Comparison of ENCODE assay signal across 14 cellular contexts in the genomic region with DNA sequence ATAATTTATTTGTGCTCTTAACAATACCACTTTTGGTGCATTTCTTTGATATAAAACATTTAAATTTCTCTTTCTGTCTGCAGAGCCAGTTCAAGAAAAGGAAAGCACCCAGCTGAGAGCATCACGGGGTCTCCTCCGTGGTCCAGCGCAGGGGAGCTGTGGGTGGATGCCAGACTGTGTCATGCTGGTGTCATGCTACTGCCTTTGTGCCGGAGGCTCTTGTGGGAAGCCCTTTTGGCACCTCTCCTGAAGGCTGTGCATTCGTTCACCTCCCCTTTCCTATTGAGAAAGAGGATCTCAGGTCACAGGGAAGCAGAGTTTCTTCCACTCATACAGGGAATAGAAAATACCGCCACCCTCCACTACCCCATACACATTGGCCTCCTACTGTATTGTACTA.
DNase-seq lines count a peak whose midpoint lies in the region; ATAC-seq and TF ChIP-seq lines count a peak whose summit lies in the region.
"Had no signal": no experiment of that assay in that cellular context is flagged by ENCODE, and none has a peak within 500 bp of the region (broad histone marks: within the 10 kb centered on the region; RNA-seq: fewer than 3 reads in every experiment).

No MANE protein-coding gene starts in this region.

- no peaks in the 10 kb centered on the region for H3F3A ChIP-seq in PC-3 (ENCODE audit: low read length, unreplicated experiment)

- H3K27me3 ChIP-seq in breast epithelium = no peaks in the 10 kb centered on the region
- peaks cover 8% of the 10 kb centered on the region; the same call in 1 of the 2 replicates for H3K27me3 ChIP-seq in PC-3 (ENCODE audit: low read length)
- no peaks in the 10 kb centered on the region for H3K27me3 ChIP-seq in vagina
- H3K27me3 ChIP-seq: BLaER1 treated with 17β-estradiol and CSF1 and Interleukin-3, amounts not matched to agents 10 nM and 100 nM had no signal

- no peaks in the 10 kb centered on the region for H3K9me2 ChIP-seq in PC-3 (replicated peaks; ENCODE audit: low read length)

- TF ChIP-seq CTCF in MCF 10A (IDR thresholded peaks at IDR 0.05; ENCODE audit: unreplicated experiment) = no peak
- no peak for TF ChIP-seq CTCF in breast epithelium (IDR thresholded peaks at IDR 0.05)
- no peak for TF ChIP-seq CTCF in PC-3 (conservative IDR thresholded peaks at IDR 0.05; ENCODE audit: low read depth, low read length)
- no peak for TF ChIP-seq CTCF in astrocyte of the cerebellum (IDR thresholded peaks at IDR 0.05; ENCODE audit: low read depth, low read length, missing control alignments)
- no peak for TF ChIP-seq CTCF in fibroblast of the aortic adventitia (IDR thresholded peaks at IDR 0.05; ENCODE audit: insufficient read depth, low read length)
- TF ChIP-seq CTCF in vagina (IDR thresholded peaks at IDR 0.05) = no peak

- no peaks in the 10 kb centered on the region for H3K4me1 Mint-ChIP-seq in MCF 10A (ENCODE audit: insufficient read depth, unreplicated experiment)
- H3K4me1 Mint-ChIP-seq: CD4-positive, CD25-positive, alpha-beta regulatory T cell had no signal

- DNase-seq in MCF 10A (ENCODE audit: unreplicated experiment) (peak; percentile 23), breast epithelium (ENCODE audit: low spot score in 2 of 2) (no peak), PC-3 (peak; percentile 3), astrocyte of the cerebellum (ENCODE audit: low read depth) (peak; percentile 53), fibroblast of the aortic adventitia (ENCODE audit: low read depth) (peak; percentile 4), GM03348 (ENCODE audit: low spot score) (no peak), vagina (ENCODE audit: extremely low spot score in 2 of 2) (no peak)
- DNase-seq: ACHN; CD4-positive, CD25-positive, alpha-beta regulatory T cell; HCEC 1CT; HFFc6 had no signal

- peaks cover 39% of the 10 kb centered on the region for H3K27me3 Mint-ChIP-seq in MCF 10A (ENCODE audit: insufficient read depth, unreplicated experiment)
- H3K27me3 Mint-ChIP-seq: CD4-positive, CD25-positive, alpha-beta regulatory T cell had no signal

- BruUV-seq in MCF 10A (replicated peaks; lab: Mats Ljungman, UMichigan) (no TSS peak), PC-3 (replicated peaks; lab: Mats Ljungman, UMichigan) (no TSS peak)

- no peaks in the 10 kb centered on the region for H3K79me2 ChIP-seq in PC-3 (ENCODE audit: low read length)

- no peak overlapping the region for H3K4me2 ChIP-seq in PC-3 (ENCODE audit: low read length)
- H3K4me2 ChIP-seq: BLaER1 treated with 17β-estradiol and CSF1 and Interleukin-3, amounts not matched to agents 10 nM and 100 nM had no signal

- H3K9me3 ChIP-seq in breast epithelium (no peaks in the 10 kb centered on the region), PC-3 (ENCODE audit: low read length) (0 out of 2 replicates have a peak, but pooled peaks cover 4% of the 10 kb centered on the region), vagina (no peaks in the 10 kb centered on the region)
- H3K9me3 ChIP-seq: BLaER1 treated with 17β-estradiol and CSF1 and Interleukin-3, amounts not matched to agents 10 nM and 100 nM had no signal

- H4K20me1 ChIP-seq in PC-3 (ENCODE audit: low read length) = no peaks in the 10 kb centered on the region
- H4K20me1 ChIP-seq: BLaER1 treated with 17β-estradiol and CSF1 and Interleukin-3, amounts not matched to agents 10 nM and 100 nM had no signal

- CTCF ChIA-PET in MCF 10A (lab: Yijun Ruan, JAX) = interaction anchor here (0.6 to 1.8 kb wide), 5 partner anchors 488 to 897 kb away, joined by 3 to 4 read pairs (median 3); no protein-coding TSS in a partner anchor
- CTCF ChIA-PET in PC-3 (lab: Charles Lee) = no interaction called here

- H2AFZ ChIP-seq in PC-3 (ENCODE audit: low read length) = no peak overlapping the region

- H3K36me3 Mint-ChIP-seq in MCF 10A (ENCODE audit: insufficient read depth, unreplicated experiment) = no peaks in the 10 kb centered on the region
- H3K36me3 Mint-ChIP-seq: CD4-positive, CD25-positive, alpha-beta regulatory T cell had no signal

- H3K27ac ChIP-seq in breast epithelium = no peak overlapping the region
- no peak overlapping the region for H3K27ac ChIP-seq in PC-3 (ENCODE audit: low read length)
- no peak overlapping the region for H3K27ac ChIP-seq in vagina
- H3K27ac ChIP-seq: BLaER1 treated with 17β-estradiol and CSF1 and Interleukin-3, amounts not matched to agents 10 nM and 100 nM; HL-60 had no signal

- no peak overlapping the region for H3K27ac Mint-ChIP-seq in MCF 10A (ENCODE audit: low read depth, unreplicated experiment)
- H3K27ac Mint-ChIP-seq: CD4-positive, CD25-positive, alpha-beta regulatory T cell; HFFc6 had no signal

- TF ChIP-seq POLR2A in breast epithelium (IDR thresholded peaks at IDR 0.05) = no peak
- TF ChIP-seq POLR2A in vagina (IDR thresholded peaks at IDR 0.05) = no peak

- intact Hi-C loops in MCF 10A (cut with micrococcal nuclease) = loop anchor here (5.0 to 10.0 kb wide), 3 partner anchors 255 to 778 kb away; no protein-coding TSS in a partner anchor
- intact Hi-C loops in breast epithelium (cut with DNase I; ENCODE audit: low total_unique reads) = no loop called here
- intact Hi-C loops in PC-3 (cut with micrococcal nuclease) = no loop called here
- intact Hi-C loops in vagina (cut with DNase I) = no loop called here

- H3K4me3 ChIP-seq in breast epithelium = no peak overlapping the region
- H3K4me3 ChIP-seq in PC-3 (ENCODE audit: low read length) = no peak overlapping the region
- H3K4me3 ChIP-seq in astrocyte of the cerebellum (ENCODE audit: low read depth, low read length) = no peak overlapping the region
- H3K4me3 ChIP-seq in fibroblast of the aortic adventitia (ENCODE audit: low read depth, low read length) = no peak overlapping the region
- no peak overlapping the region for H3K4me3 ChIP-seq in vagina
- H3K4me3 ChIP-seq: BLaER1 treated with 17β-estradiol and CSF1 and Interleukin-3, amounts not matched to agents 10 nM and 100 nM had no signal

- H3K4me1 ChIP-seq in breast epithelium (no peaks in the 10 kb centered on the region), PC-3 (ENCODE audit: insufficient read depth, low read length) (no peaks in the 10 kb centered on the region), vagina (no peaks in the 10 kb centered on the region)

- POLR2A ChIA-PET in MCF 10A (lab: Yijun Ruan, JAX) = no interaction called here
- POLR2A ChIA-PET in PC-3 (lab: Charles Lee; ENCODE audit: unreplicated experiment) = no interaction called here

- no peak overlapping the region for H3K9ac ChIP-seq in PC-3 (ENCODE audit: low read length)
- H3K9ac ChIP-seq: BLaER1 treated with 17β-estradiol and CSF1 and Interleukin-3, amounts not matched to agents 10 nM and 100 nM had no signal

- no peak overlapping the region for H3K4me3 Mint-ChIP-seq in MCF 10A (ENCODE audit: unreplicated experiment)
- H3K4me3 Mint-ChIP-seq: CD4-positive, CD25-positive, alpha-beta regulatory T cell; HFFc6 had no signal

- no peak for ATAC-seq in PC-3
- no peak for ATAC-seq in HG03097 (IDR thresholded peaks at IDR 0.05; ENCODE audit: low FRiP score, unreplicated experiment)

- no peaks in the 10 kb centered on the region for H3K9me3 Mint-ChIP-seq in MCF 10A (ENCODE audit: unreplicated experiment)

- no peaks in the 10 kb centered on the region for H3K36me3 ChIP-seq in breast epithelium
- no peaks in the 10 kb centered on the region for H3K36me3 ChIP-seq in PC-3 (ENCODE audit: low read depth, low read length)
- no peaks in the 10 kb centered on the region for H3K36me3 ChIP-seq in vagina
- H3K36me3 ChIP-seq: BLaER1 treated with 17β-estradiol and CSF1 and Interleukin-3, amounts not matched to agents 10 nM and 100 nM had no signal

- in situ Hi-C loops in astrocyte of the cerebellum (cut with HindIII; ENCODE audit: low sequenced_read_pairs) = no loop called here

Comparison
In these comparisons a context has a peak if more than half of its experiments do, and no peak if none do; other contexts are left out.
1. DNase-seq: peak in MCF 10A (single experiment), PC-3 (single experiment), astrocyte of the cerebellum (single experiment) and fibroblast of the aortic adventitia (single experiment); none in breast epithelium (0 of 2), GM03348 (single experiment) and vagina (0 of 2).